8 cellular contexts compared by ENCODE assay signal in genomic region chr5:120139039-120139438, GRCh38.
DNase-seq lines count a peak whose midpoint lies in the region; ATAC-seq lines count a peak whose summit lies in the region.

No MANE protein-coding gene starts in this region.

- H3K9me3 Mint-ChIP-seq in activated T-helper 2 cell treated with anti-CD3 and anti-CD28 coated beads, Interferon-gamma antibody, Interleukin-2, Interleukin-4, amounts not matched to agents 10 μg/mL and 5 μg/mL and 100 μg/mL, durations not matched to agents 14 hours and 24 hours and 36 hours: peaks cover under 1% of the 10 kb centered on the region

- H3K36me3 Mint-ChIP-seq in activated T-helper 2 cell treated with anti-CD3 and anti-CD28 coated beads, Interferon-gamma antibody, Interleukin-2, Interleukin-4, amounts not matched to agents 10 μg/mL and 5 μg/mL and 100 μg/mL, durations not matched to agents 14 hours and 24 hours and 36 hours (ENCODE audit: low read depth): no peaks in the 10 kb centered on the region

- no peak for ATAC-seq in GM19463 (IDR thresholded peaks at IDR 0.05; ENCODE audit: unreplicated experiment)

- DNase-seq in EH (ENCODE audit: low read depth) (peak; percentile 97), SIG-M5 (lab: John Stamatoyannopoulos, UW) (peak; percentile 42), fibroblast of the conjunctiva (ENCODE audit: low read depth) (peak; percentile 90), pons (ENCODE audit: low spot score) (peak; percentile 29), NCI-H1092 treated with DMSO at 0.1 percent for 48 hours (lab: John Stamatoyannopoulos, UW) (no peak), DMS79 treated with DMSO at 0.1 percent for 48 hours (lab: John Stamatoyannopoulos, UW) (no peak)
- DNase-seq in activated T-helper 2 cell treated with anti-CD3 and anti-CD28 coated beads, Interferon-gamma antibody, Interleukin-2, Interleukin-4, amounts not matched to agents 10 μg/mL and 5 μg/mL and 100 μg/mL, durations not matched to agents 14 hours and 24 hours and 36 hours (ENCODE audit: low spot score): no peak

- H3K27ac Mint-ChIP-seq in activated T-helper 2 cell treated with anti-CD3 and anti-CD28 coated beads, Interferon-gamma antibody, Interleukin-2, Interleukin-4, amounts not matched to agents 10 μg/mL and 5 μg/mL and 100 μg/mL, durations not matched to agents 14 hours and 24 hours and 36 hours: no peak overlapping the region

- H3K27me3 Mint-ChIP-seq in activated T-helper 2 cell treated with anti-CD3 and anti-CD28 coated beads, Interferon-gamma antibody, Interleukin-2, Interleukin-4, amounts not matched to agents 10 μg/mL and 5 μg/mL and 100 μg/mL, durations not matched to agents 14 hours and 24 hours and 36 hours (ENCODE audit: low read depth): no peaks in the 10 kb centered on the region

- H3K4me1 Mint-ChIP-seq in activated T-helper 2 cell treated with anti-CD3 and anti-CD28 coated beads, Interferon-gamma antibody, Interleukin-2, Interleukin-4, amounts not matched to agents 10 μg/mL and 5 μg/mL and 100 μg/mL, durations not matched to agents 14 hours and 24 hours and 36 hours (ENCODE audit: low read depth): peaks cover 4% of the 10 kb centered on the region

- intact Hi-C loops in activated T-helper 2 cell treated with anti-CD3 and anti-CD28 coated beads, Interferon-gamma antibody, Interleukin-2, Interleukin-4, amounts not matched to agents 10 μg/mL and 5 μg/mL and 100 μg/mL, durations not matched to agents 14 hours and 24 hours and 36 hours (cut with micrococcal nuclease): no loop called here

- no peak overlapping the region for H3K4me3 Mint-ChIP-seq in activated T-helper 2 cell treated with anti-CD3 and anti-CD28 coated beads, Interferon-gamma antibody, Interleukin-2, Interleukin-4, amounts not matched to agents 10 μg/mL and 5 μg/mL and 100 μg/mL, durations not matched to agents 14 hours and 24 hours and 36 hours (ENCODE audit: low read depth)

Comparison
In these comparisons a context has a peak if more than half of its experiments do, and no peak if none do; other contexts are left out.
1. DNase-seq: peak in EH (single experiment), SIG-M5 (single experiment), fibroblast of the conjunctiva (single experiment) and pons (single experiment); none in NCI-H1092 treated with DMSO at 0.1 percent for 48 hours (single experiment), DMS79 treated with DMSO at 0.1 percent for 48 hours (single experiment) and activated T-helper 2 cell treated with anti-CD3 and anti-CD28 coated beads, Interferon-gamma antibody, Interleukin-2, Interleukin-4, amounts not matched to agents 10 μg/mL and 5 μg/mL and 100 μg/mL, durations not matched to agents 14 hours and 24 hours and 36 hours (single experiment).